1 cellular context compared by ENCODE assay signal in genomic region chr11:65432686-65433582, GRCh38.
TF ChIP-seq lines count a peak whose summit lies in the region.

No MANE protein-coding gene starts in this region.

TF ChIP-seq in HEK293, 187 proteins besides CTCF, POLR2A, EP300 and RAD21 (continued from another document):
- TF ChIP-seq, protein P1, sequence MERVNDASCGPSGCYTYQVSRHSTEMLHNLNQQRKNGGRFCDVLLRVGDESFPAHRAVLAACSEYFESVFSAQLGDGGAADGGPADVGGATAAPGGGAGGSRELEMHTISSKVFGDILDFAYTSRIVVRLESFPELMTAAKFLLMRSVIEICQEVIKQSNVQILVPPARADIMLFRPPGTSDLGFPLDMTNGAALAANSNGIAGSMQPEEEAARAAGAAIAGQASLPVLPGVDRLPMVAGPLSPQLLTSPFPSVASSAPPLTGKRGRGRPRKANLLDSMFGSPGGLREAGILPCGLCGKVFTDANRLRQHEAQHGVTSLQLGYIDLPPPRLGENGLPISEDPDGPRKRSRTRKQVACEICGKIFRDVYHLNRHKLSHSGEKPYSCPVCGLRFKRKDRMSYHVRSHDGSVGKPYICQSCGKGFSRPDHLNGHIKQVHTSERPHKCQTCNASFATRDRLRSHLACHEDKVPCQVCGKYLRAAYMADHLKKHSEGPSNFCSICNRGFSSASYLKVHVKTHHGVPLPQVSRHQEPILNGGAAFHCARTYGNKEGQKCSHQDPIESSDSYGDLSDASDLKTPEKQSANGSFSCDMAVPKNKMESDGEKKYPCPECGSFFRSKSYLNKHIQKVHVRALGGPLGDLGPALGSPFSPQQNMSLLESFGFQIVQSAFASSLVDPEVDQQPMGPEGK (tag by site-specific recombination; IDR thresholded peaks at IDR 0.05) = peak; percentile 20; the same call in 1 of the 2 replicates
- no peak for TF ChIP-seq ZNF658 (tag by site-specific recombination; IDR thresholded peaks at IDR 0.05)
- TF ChIP-seq RBAK (tag by site-specific recombination; IDR thresholded peaks at IDR 0.05) = no peak
TF ChIP-seq in HEK293: peak in this region for 5.
